ENCODE assay signal across 20 cellular contexts in genomic region chr2:42877532-42877931, GRCh38.
DNase-seq lines count a peak whose midpoint lies in the region; ATAC-seq, FAIRE-seq and TF ChIP-seq lines count a peak whose summit lies in the region.
"Had no signal": no experiment of that assay in that cellular context is flagged by ENCODE, and none has a peak within 500 bp of the region (broad histone marks: within the 10 kb centered on the region; RNA-seq: fewer than 3 reads in every experiment).

No MANE protein-coding gene starts in this region.

- no peak for TF ChIP-seq POLR2A in GM12892 (IDR thresholded peaks at IDR 0.05; ENCODE audit: low read depth, low read length)

- CTCF ChIA-PET in OCI-LY7 (lab: Charles Lee; ENCODE audit: unreplicated experiment) = no interaction called here

- H3K27me3 ChIP-seq in heart right ventricle = no peaks in the 10 kb centered on the region
- H3K27me3 ChIP-seq in lower lobe of right lung (ENCODE audit: low read depth) = no peaks in the 10 kb centered on the region
- H3K27me3 ChIP-seq in upper lobe of right lung = no peaks in the 10 kb centered on the region

- H3K4me1 ChIP-seq in heart right ventricle (peaks cover 33 to 97% (median 80%) of the 10 kb centered on the region in 9 donors), lower lobe of right lung (peaks cover 55% of the 10 kb centered on the region), upper lobe of right lung (peaks cover 67% of the 10 kb centered on the region), OCI-LY7 (ENCODE audit: insufficient read depth, low read length, poor library complexity, severe bottlenecking) (no peaks in the 10 kb centered on the region)

- H3K9me2 ChIP-seq in OCI-LY7 (ENCODE audit: insufficient read depth, low read length) = no peaks in the 10 kb centered on the region

- DNase-seq in heart right ventricle (no peak), Right ventricle myocardium inferior (ENCODE audit: missing footprints) (no peak), choroid plexus epithelial cell (ENCODE audit: low read depth) (peak; percentile 34), lower lobe of right lung (no peak), upper lobe of right lung (no peak), GM12892 (ENCODE audit: insufficient read length) (no peak), OCI-LY7 (ENCODE audit: low spot score) (no peak)
- no peak for DNase-seq in activated T-cell treated with anti-CD3 and anti-CD28 coated beads, Interleukin-2, amount 50 U/mL, for 48 hours
- DNase-seq: AML-193; Calu3; CD4-positive, alpha-beta T cell; DMS79 treated with DMSO at 0.1 percent for 48 hours; Kasumi-1; NCI-H187 treated with DMSO at 0.1 percent for 48 hours; NCI-H2171; NCI-H446 treated with DMSO at 0.1 percent for 48 hours; NCI-H774; SHP77 had no signal

- H3K27ac ChIP-seq in heart right ventricle (peak overlapping the region in 8 of 10 donors; percentile 17 to 95 (median 84)), lower lobe of right lung (peak overlapping the region; percentile 54), upper lobe of right lung (peak overlapping the region; percentile 45), OCI-LY7 (ENCODE audit: low read depth, low read length, poor library complexity, severe bottlenecking) (no peak overlapping the region)

- no TSS peak for BruUV-seq in OCI-LY7 (replicated peaks; lab: Mats Ljungman, UMichigan)

- no peak overlapping the region for H2AFZ ChIP-seq in OCI-LY7 (ENCODE audit: low read length)

- H3K4me2 ChIP-seq in OCI-LY7 (ENCODE audit: low read length) = no peak overlapping the region

- H3K79me2 ChIP-seq in OCI-LY7 (ENCODE audit: insufficient read depth, low read depth, low read length) = no peaks in the 10 kb centered on the region

- FAIRE-seq in GM12892 (lab: Jason Lieb, UNC) = no peak
- FAIRE-seq: G401.6 had no signal

- H3K9me3 ChIP-seq in heart right ventricle (no peaks in the 10 kb centered on the region), lower lobe of right lung (no peaks in the 10 kb centered on the region), upper lobe of right lung (no peaks in the 10 kb centered on the region), OCI-LY7 (ENCODE audit: low read length) (no peaks in the 10 kb centered on the region)

- intact Hi-C loops in heart right ventricle (cut with DNase I) (loop anchor here in 4 of 10 donors (5.0 to 10.0 kb wide), 2 partner anchors 47 to 50 kb away; no protein-coding TSS in a partner anchor), Right ventricle myocardium inferior (cut with DNase I) (no loop called here), lower lobe of right lung (cut with DNase I) (no loop called here), upper lobe of right lung (cut with DNase I) (no loop called here), OCI-LY7 (cut with micrococcal nuclease; ENCODE audit: unreplicated experiment) (no loop called here)

- ATAC-seq in heart right ventricle = no peak
- ATAC-seq in Right ventricle myocardium inferior = no peak
- no peak for ATAC-seq in lower lobe of right lung
- no peak for ATAC-seq in upper lobe of right lung
- ATAC-seq: Panc1 had no signal

- TF ChIP-seq CTCF in heart right ventricle (IDR thresholded peaks at IDR 0.05) = no peak
- TF ChIP-seq CTCF in choroid plexus epithelial cell (conservative IDR thresholded peaks at IDR 0.05; ENCODE audit: low read depth, low read length) = no peak
- TF ChIP-seq CTCF in lower lobe of right lung (IDR thresholded peaks at IDR 0.05) = no peak
- no peak for TF ChIP-seq CTCF in upper lobe of right lung (IDR thresholded peaks at IDR 0.05)
- TF ChIP-seq CTCF in OCI-LY7 (conservative IDR thresholded peaks at IDR 0.05; ENCODE audit: low read length) = no peak

- POLR2A ChIA-PET in OCI-LY7 (lab: Charles Lee) = interaction anchor here (0.5 kb wide), 1 partner anchor 427 kb away, joined by 3 read pairs; no protein-coding TSS in a partner anchor

- 50 to 68% methylated on average over 3 of the region's 3 CpGs for WGBS in heart right ventricle, 2 donors

- H4K20me1 ChIP-seq in OCI-LY7 (ENCODE audit: insufficient read depth, low read length) = no peaks in the 10 kb centered on the region

- H3K36me3 ChIP-seq in heart right ventricle = no peaks in the 10 kb centered on the region
- H3K36me3 ChIP-seq in lower lobe of right lung = no peaks in the 10 kb centered on the region
- no peaks in the 10 kb centered on the region for H3K36me3 ChIP-seq in upper lobe of right lung
- H3K36me3 ChIP-seq in OCI-LY7 (ENCODE audit: insufficient read depth, low read length) = no peaks in the 10 kb centered on the region

- H3K4me3 ChIP-seq in heart right ventricle (no peak overlapping the region), choroid plexus epithelial cell (ENCODE audit: low read depth, low read length) (no peak overlapping the region), lower lobe of right lung (no peak overlapping the region), upper lobe of right lung (no peak overlapping the region), OCI-LY7 (ENCODE audit: low read depth, low read length, poor library complexity, severe bottlenecking) (no peak overlapping the region)
